18 cellular contexts compared by ENCODE assay signal in the genomic region with DNA sequence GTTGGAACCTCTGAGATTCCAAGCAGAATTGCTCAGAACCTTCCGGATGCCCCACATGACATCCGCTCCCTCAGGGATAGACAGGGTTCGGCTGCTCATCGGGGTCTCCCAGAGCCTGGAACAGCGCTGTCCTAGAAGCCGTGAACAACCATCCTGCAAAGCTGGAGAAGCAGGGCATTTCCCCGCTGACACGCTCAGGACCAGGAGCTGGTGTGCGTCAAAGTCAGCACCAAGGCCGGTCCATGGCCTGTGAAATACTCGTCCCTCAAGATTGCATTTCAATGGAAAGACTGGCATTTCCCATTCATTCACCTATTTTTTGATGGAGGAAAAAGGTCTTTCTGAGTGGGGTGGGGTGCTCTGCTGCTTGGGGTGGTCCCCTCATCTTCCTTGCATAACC. TPM values are rescaled to one million over a fixed set of nuclear protein-coding genes. Genes with fewer than 3 reads are reported as not detected.
DNase-seq lines count a peak whose midpoint lies in the region; ATAC-seq and TF ChIP-seq lines count a peak whose summit lies in the region.
"Had no signal": no experiment of that assay in that cellular context is flagged by ENCODE, and none has a peak within 500 bp of the region (broad histone marks: within the 10 kb centered on the region; RNA-seq: fewer than 3 reads in every experiment).

No MANE protein-coding gene starts in this region.

- TF ChIP-seq POLR2A in heart left ventricle (IDR thresholded peaks at IDR 0.05) (no peak), uterus (IDR thresholded peaks at IDR 0.05) (no peak)

- no peaks in the 10 kb centered on the region for H3K79me2 ChIP-seq in mesendoderm (ENCODE audit: control insufficient read depth, insufficient read depth, low read length)

- TF ChIP-seq CTCF in heart left ventricle (IDR thresholded peaks at IDR 0.05) (no peak), uterus (IDR thresholded peaks at IDR 0.05) (no peak)

- H3K4me2 ChIP-seq in mesendoderm (ENCODE audit: low read length), result no peak overlapping the region

- H3K27ac ChIP-seq in right cardiac atrium (ENCODE audit: low read length), result peak overlapping the region; percentile 6
- H3K27ac ChIP-seq in heart left ventricle, result peak overlapping the region in 2 of 12 donors; percentile 90 to 94
- H3K27ac ChIP-seq in mesendoderm (ENCODE audit: low read depth, low read length), result no peak overlapping the region
- peak overlapping the region; percentile 96 for H3K27ac ChIP-seq in rectal smooth muscle tissue (ENCODE audit: low read depth, low read length)
- peak overlapping the region; percentile 87 to 92 for H3K27ac ChIP-seq in uterus

- H3K4me1 ChIP-seq in right cardiac atrium (ENCODE audit: control insufficient read depth, insufficient read depth, low read length) (peaks cover 2% of the 10 kb centered on the region), heart left ventricle (peaks cover 0 to 52% (median 26%) of the 10 kb centered on the region in 12 donors), mesendoderm (ENCODE audit: control insufficient read depth, low read depth, low read length) (no peaks in the 10 kb centered on the region), rectal smooth muscle tissue (ENCODE audit: control insufficient read depth, insufficient read depth, low read length) (peaks cover 66% of the 10 kb centered on the region), uterus (peaks cover 5 to 14% of the 10 kb centered on the region in 2 donors)

- H3K36me3 ChIP-seq in heart left ventricle (no peaks in the 10 kb centered on the region), mesendoderm (ENCODE audit: control insufficient read depth, insufficient read depth, low read length) (no peaks in the 10 kb centered on the region), rectal smooth muscle tissue (ENCODE audit: control insufficient read depth, insufficient read depth, low read length) (no peaks in the 10 kb centered on the region), uterus (no peaks in the 10 kb centered on the region)

- no peak overlapping the region for H4K5ac ChIP-seq in mesendoderm (ENCODE audit: low read length)

- no peak overlapping the region for H3K23ac ChIP-seq in mesendoderm (ENCODE audit: low read length)

- H2AK5ac ChIP-seq in mesendoderm (ENCODE audit: low read length), result no peak overlapping the region

- H3K9ac ChIP-seq in mesendoderm (ENCODE audit: low read length) (no peak overlapping the region), rectal smooth muscle tissue (ENCODE audit: low read length) (no peak overlapping the region)

- no peak overlapping the region for H2BK15ac ChIP-seq in mesendoderm (replicated peaks; ENCODE audit: low read depth)

- no peak overlapping the region for H2BK120ac ChIP-seq in mesendoderm (ENCODE audit: low read depth, low read length)

- no peak overlapping the region for H3K56ac ChIP-seq in mesendoderm (ENCODE audit: low read length)

- ATAC-seq in right cardiac atrium (no peak), heart left ventricle (no peak), GM18498 (IDR thresholded peaks at IDR 0.05; ENCODE audit: unreplicated experiment) (no peak)
- ATAC-seq: HCT116 had no signal

- H4K8ac ChIP-seq in mesendoderm (ENCODE audit: low read depth, low read length), result no peak overlapping the region

- H2BK5ac ChIP-seq in mesendoderm (ENCODE audit: low read length), result no peak overlapping the region

- H3K9me3 ChIP-seq in right cardiac atrium (ENCODE audit: control insufficient read depth, low read length) (no peaks in the 10 kb centered on the region), heart left ventricle (peaks cover 0 to 13% (median 0%) of the 10 kb centered on the region in 12 donors), uterus (no peaks in the 10 kb centered on the region)

- H3K4ac ChIP-seq in mesendoderm (ENCODE audit: low read depth, low read length), result peak overlapping the region; percentile 24

- DNase-seq in right cardiac atrium, result no peak
- DNase-seq in heart left ventricle, result no peak
- DNase-seq in mesendoderm, result no peak
- no peak for DNase-seq in uterus
- DNase-seq in nucleus accumbens (lab: John Stamatoyannopoulos, UW), result no peak
- DNase-seq in stimulated activated CD4-positive, alpha-beta T cell treated with anti-CD3 and anti-CD28 coated beads, Interleukin-15, amount 100 ng/mL, for 24 hours, result no peak
- DNase-seq: AML-193, GOT3, Karpas-422, MV-4-11, NCI-H1105 treated with DMSO at 0.1 percent for 48 hours, NCI-H2029 treated with DMSO at 0.1 percent for 48 hours, NCI-H446, NCI-H526, OCI-M1 had no signal

- no peaks in the 10 kb centered on the region for H3K27me3 ChIP-seq in right cardiac atrium (ENCODE audit: control insufficient read depth, insufficient read depth)
- no peaks in the 10 kb centered on the region for H3K27me3 ChIP-seq in heart left ventricle
- no peaks in the 10 kb centered on the region for H3K27me3 ChIP-seq in mesendoderm (ENCODE audit: insufficient read depth, low read length, poor library complexity)
- H3K27me3 ChIP-seq in rectal smooth muscle tissue (ENCODE audit: control insufficient read depth, insufficient read depth, low read length), result no peaks in the 10 kb centered on the region
- no peaks in the 10 kb centered on the region for H3K27me3 ChIP-seq in uterus

- H3K4me3 ChIP-seq in right cardiac atrium (ENCODE audit: low read length) (no peak overlapping the region), heart left ventricle (no peak overlapping the region), mesendoderm (ENCODE audit: low read length) (no peak overlapping the region), rectal smooth muscle tissue (ENCODE audit: low read length) (no peak overlapping the region), uterus (no peak overlapping the region)

- H3K79me1 ChIP-seq in mesendoderm (ENCODE audit: low read length), result no peaks in the 10 kb centered on the region

- no peak overlapping the region for H3K18ac ChIP-seq in mesendoderm (ENCODE audit: low read length)

- 80% methylated on average over 11 of the region's 11 CpGs for WGBS in right cardiac atrium
- WGBS in heart left ventricle, 4 donors, result 79 to 86% (median 83%) methylated on average over 10 to 11 of the region's 11 CpGs
- no CpG with 5 or more reads among the region's 11 CpGs for WGBS in mesendoderm (ENCODE audit: extremely low coverage, insufficient coverage, low lambda C conversion rate)

- intact Hi-C loops in right cardiac atrium (cut with DNase I) (no loop called here), heart left ventricle (cut with DNase I) (loop anchor here in 3 of 10 donors (5.0 kb wide), 2 partner anchors 46 to 51 kb away; a partner anchor contains a TSS), uterus (cut with DNase I; ENCODE audit: low total_unique reads) (no loop called here)

RNA-seq across cellular contexts. Expression of a gene that starts 52.2 kb away (rescaled TPM):
- total RNA-seq in right cardiac atrium (100 to 1,000 TPM in 1 of 4 donors, 10 to 100 TPM in 3; 82.6 to 143 (median 94.4) TPM), heart left ventricle (10 to 100 TPM; 45.6 to 97.9 (median 62.3) TPM), uterus (10 to 100 TPM in 2 of 4 donors, 1 to 10 TPM in 2; 1.2 to 48.6 (median 8.8) TPM)
- polyA plus RNA-seq in right cardiac atrium (182 TPM), heart left ventricle (100 to 1,000 TPM in 1 of 2 donors, 10 to 100 TPM in 1; 68.5 to 112 TPM)
- polyA plus RNA-seq in mesendoderm (2013, experiment 1 of 2), result 60.0 TPM
- 60.7 TPM for polyA plus RNA-seq in mesendoderm (2013, experiment 2 of 2)
